In genomic region chr3:82977871-82978270, GRCh38 we compare ENCODE assay signal across 1 cellular context.
TF ChIP-seq lines count a peak whose summit lies in the region.

No MANE protein-coding gene starts in this region.

TF ChIP-seq in WTC11, 78 proteins besides CTCF, POLR2A, EP300 and RAD21 (continued from another document):
- TF ChIP-seq JUN (CRISPR knock-in tag; IDR thresholded peaks at IDR 0.05), result no peak
- TF ChIP-seq ZBTB43 (CRISPR knock-in tag; IDR thresholded peaks at IDR 0.05), result no peak
- TF ChIP-seq ZNF512 (CRISPR knock-in tag; IDR thresholded peaks at IDR 0.05; ENCODE audit: borderline replicate concordance), result no peak
- no peak for TF ChIP-seq ZMAT4 (CRISPR knock-in tag; IDR thresholded peaks at IDR 0.05)
- TF ChIP-seq TEAD4 (CRISPR knock-in tag; IDR thresholded peaks at IDR 0.05), result no peak
- no peak for TF ChIP-seq NFE2L1 (CRISPR knock-in tag; IDR thresholded peaks at IDR 0.05)
- no peak for TF ChIP-seq ZNF281 (CRISPR knock-in tag; IDR thresholded peaks at IDR 0.05)
